1 cellular context compared by ENCODE assay signal in genomic region chr2:183093857-183094657, GRCh38.
A peak's percentile ranks its signal among the peaks of the same experiment; 100 is the strongest.
TF ChIP-seq lines count a peak whose summit lies in the region.

No MANE protein-coding gene starts in this region.

TF ChIP-seq in HepG2, 621 proteins besides CTCF, POLR2A, EP300 and RAD21:
- TF ChIP-seq ZNF570 (CRISPR knock-in tag; IDR thresholded peaks at IDR 0.05; ENCODE audit: borderline replicate concordance) (no peak), STAG1 (CRISPR knock-in tag; IDR thresholded peaks at IDR 0.05) (peak; percentile 36)
TF ChIP-seq in HepG2: peak in this region for 1.
